In the genomic region with DNA sequence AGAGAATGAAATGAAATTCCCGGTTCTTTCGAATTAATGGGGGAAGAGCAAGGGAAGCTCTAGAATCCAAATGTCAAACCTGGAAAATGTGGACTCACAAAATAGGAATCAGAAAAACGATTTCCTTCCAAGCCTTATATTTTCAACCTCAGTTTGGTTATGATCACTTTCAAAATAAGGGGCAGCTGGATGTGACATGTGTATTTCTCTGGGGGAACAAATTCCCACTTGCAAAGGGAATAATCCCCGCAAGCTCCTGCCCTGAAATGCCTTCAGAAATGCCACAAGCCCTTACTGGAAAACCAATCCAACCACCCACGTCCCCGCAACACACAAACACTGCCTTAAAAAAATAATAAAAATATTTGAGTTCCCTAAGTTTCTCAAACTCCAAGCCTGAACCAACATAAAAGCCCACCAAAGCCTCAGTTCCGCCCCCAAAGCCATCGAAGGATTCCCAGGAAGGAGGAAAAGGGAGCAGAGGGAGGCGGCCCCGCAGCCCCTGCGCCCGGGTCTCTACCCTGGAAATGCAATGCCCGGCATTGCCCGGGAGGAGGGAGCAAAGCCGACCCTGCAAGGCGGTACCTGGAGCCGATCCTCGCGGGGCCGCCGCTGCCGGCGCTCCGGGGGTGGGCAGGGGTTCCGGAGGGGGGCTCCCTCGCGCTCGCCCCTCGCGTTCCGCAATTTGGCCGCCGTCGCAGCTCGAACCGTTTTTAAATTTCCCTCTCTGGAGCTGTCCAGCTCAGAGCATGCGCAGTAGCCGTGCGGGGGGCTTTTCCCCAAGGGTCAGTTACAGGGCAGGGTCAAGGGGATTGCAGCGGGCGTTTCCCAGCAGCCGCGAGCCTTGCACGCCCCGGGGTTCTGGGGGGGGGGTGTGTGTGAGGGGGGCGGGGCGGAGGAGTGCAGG, we compare ENCODE assay signal across 9 cellular contexts. TPM values are rescaled to one million over a fixed set of nuclear protein-coding genes. Genes with fewer than 3 reads are reported as not detected.
DNase-seq lines count a peak whose midpoint lies in the region; ATAC-seq, FAIRE-seq and TF ChIP-seq lines count a peak whose summit lies in the region.
"Had no signal": no experiment of that assay in that cellular context is flagged by ENCODE, and none has a peak within 500 bp of the region (broad histone marks: within the 10 kb centered on the region; RNA-seq: fewer than 3 reads in every experiment).

A gene with protein sequence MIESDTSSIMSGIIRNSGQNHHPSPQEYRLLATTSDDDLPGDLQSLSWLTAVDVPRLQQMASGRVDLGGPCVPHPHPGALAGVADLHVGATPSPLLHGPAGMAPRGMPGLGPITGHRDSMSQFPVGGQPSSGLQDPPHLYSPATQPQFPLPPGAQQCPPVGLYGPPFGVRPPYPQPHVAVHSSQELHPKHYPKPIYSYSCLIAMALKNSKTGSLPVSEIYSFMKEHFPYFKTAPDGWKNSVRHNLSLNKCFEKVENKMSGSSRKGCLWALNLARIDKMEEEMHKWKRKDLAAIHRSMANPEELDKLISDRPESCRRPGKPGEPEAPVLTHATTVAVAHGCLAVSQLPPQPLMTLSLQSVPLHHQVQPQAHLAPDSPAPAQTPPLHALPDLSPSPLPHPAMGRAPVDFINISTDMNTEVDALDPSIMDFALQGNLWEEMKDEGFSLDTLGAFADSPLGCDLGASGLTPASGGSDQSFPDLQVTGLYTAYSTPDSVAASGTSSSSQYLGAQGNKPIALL (minus strand): TSS at position 751 of the 907 bp plus-strand sequence. CDS start 963 bp downstream, outside the sequence.

- H3K27me3 ChIP-seq in endothelial cell of umbilical vein (ENCODE audit: control insufficient read depth in 2 of 2, insufficient read depth in 2 of 2, low read length in 2 of 2) (peaks cover 52 to 69% of the 10 kb centered on the region in 2 experiments), psoas muscle (ENCODE audit: insufficient read depth in 3 of 3, low read length in 2 of 3) (peaks cover 0 to 55% (median 14%) of the 10 kb centered on the region in 3 donors)

- DNase-seq in GM10266 (ENCODE audit: extremely low spot score) (peak; percentile 37), NCI-H2196 treated with DMSO at 0.1 percent for 48 hours (lab: John Stamatoyannopoulos, UW; ENCODE audit: unreplicated experiment) (peak; percentile 11), endothelial cell of umbilical vein (ENCODE audit: low read depth, low spot score) (no peak), psoas muscle (no peak), erythroblast (lab: John Stamatoyannopoulos, UW) (no peak), inferior parietal cortex (ENCODE audit: extremely low spot score) (no peak), NCI-H2107 (lab: John Stamatoyannopoulos, UW) (no peak)

- peak in 2 of 4 donors; percentile 14 to 21 for ATAC-seq in psoas muscle
- ATAC-seq in HG03159 (IDR thresholded peaks at IDR 0.05; ENCODE audit: unreplicated experiment): no peak

- no TSS peak for BruUV-seq in endothelial cell of umbilical vein (replicated peaks; lab: Mats Ljungman, UMichigan)

- H3K4me3 ChIP-seq in endothelial cell of umbilical vein (replicated peaks in 1 of 3; ENCODE audit: insufficient read depth in 1 of 3, low read depth in 1 of 3, low read length in 3 of 3) (peak within 1 kb of the TSS in 1 of 3 experiments; percentile 12), psoas muscle (peak within 1 kb of the TSS; percentile 62)

- no peak for TF ChIP-seq POLR2A in endothelial cell of umbilical vein (IDR thresholded peaks at IDR 0.05; ENCODE audit: low read depth, low read length)
- no peak for TF ChIP-seq POLR2A in erythroblast (IDR thresholded peaks at IDR 0.05; ENCODE audit: low read length)

- H3K9me3 ChIP-seq in endothelial cell of umbilical vein (replicated peaks; ENCODE audit: control insufficient read depth, insufficient read depth, low read length): no peaks in the 10 kb centered on the region
- H3K9me3 ChIP-seq in psoas muscle: no peaks in the 10 kb centered on the region

- no peaks in the 10 kb centered on the region for H3K36me3 ChIP-seq in endothelial cell of umbilical vein (ENCODE audit: control insufficient read depth in 2 of 2, extremely low read depth in 1 of 2, insufficient read depth in 2 of 2, low read length in 2 of 2)
- H3K36me3 ChIP-seq in psoas muscle (ENCODE audit: insufficient read depth in 1 of 2, low read depth in 1 of 2): no peaks in the 10 kb centered on the region

- intact Hi-C loops in endothelial cell of umbilical vein (cut with micrococcal nuclease): no loop called here
- intact Hi-C loops in psoas muscle (cut with DNase I): no loop called here

- H3K4me1 ChIP-seq in endothelial cell of umbilical vein (ENCODE audit: control insufficient read depth, extremely low read depth, insufficient read depth, low read length) (peaks cover 2% of the 10 kb centered on the region), psoas muscle (peaks cover 13% of the 10 kb centered on the region)

- FAIRE-seq in endothelial cell of umbilical vein (lab: Jason Lieb, UNC): no peak
- FAIRE-seq: endometrium had no signal

- no peak for TF ChIP-seq CTCF in GM10266 (IDR thresholded peaks at IDR 0.05; ENCODE audit: control insufficient read depth, insufficient read depth, low read depth, missing control alignments)
- TF ChIP-seq CTCF in endothelial cell of umbilical vein (IDR thresholded peaks at IDR 0.05; ENCODE audit: extremely low read depth in 1 of 2, insufficient read depth in 1 of 2, low read depth in 1 of 2, low read length in 2 of 2): no peak
- TF ChIP-seq CTCF in psoas muscle (IDR thresholded peaks at IDR 0.05): no peak

- H3K27ac ChIP-seq in endothelial cell of umbilical vein (ENCODE audit: insufficient read depth, low read depth, low read length) (no peak within 1 kb of the TSS), psoas muscle (no peak within 1 kb of the TSS)

- CTCF ChIA-PET in endothelial cell of umbilical vein (lab: Charles Lee): interaction anchor here (1.5 kb wide), 1 partner anchor 85 kb away, joined by 4 read pairs; no protein-coding TSS in a partner anchor

- no peaks in the 10 kb centered on the region for H3K9me1 ChIP-seq in endothelial cell of umbilical vein (replicated peaks; ENCODE audit: control insufficient read depth, extremely low read depth, insufficient read depth, low read length)

- H2AFZ ChIP-seq in endothelial cell of umbilical vein (ENCODE audit: low read depth, low read length): peak within 1 kb of the TSS; percentile 37

- peak within 1 kb of the TSS; percentile 30 for H3K4me2 ChIP-seq in endothelial cell of umbilical vein (ENCODE audit: insufficient read depth, low read length)

- no peaks in the 10 kb centered on the region for H3K79me2 ChIP-seq in endothelial cell of umbilical vein (ENCODE audit: control insufficient read depth, insufficient read depth, low read length)

- WGBS in psoas muscle, 3 donors: 9 to 10% (median 10%) methylated on average over 40 to 47 of the region's 47 CpGs

- H3K9ac ChIP-seq in endothelial cell of umbilical vein (replicated peaks; ENCODE audit: extremely low read depth, insufficient read depth, low read length): no peak within 1 kb of the TSS

- dilution Hi-C loops in endothelial cell of umbilical vein (cut with MboI; ENCODE audit: extremely low pct_ligation_motif_present, low sequenced_read_pairs): no loop called here

- POLR2A ChIA-PET in endothelial cell of umbilical vein (lab: Charles Lee): no interaction called here

- no peaks in the 10 kb centered on the region for H4K20me1 ChIP-seq in endothelial cell of umbilical vein (replicated peaks; ENCODE audit: control insufficient read depth, extremely low read depth, insufficient read depth, low read length)

TF ChIP-seq in endothelial cell of umbilical vein, 7 proteins besides CTCF, POLR2A, EP300 and RAD21:
- no peak for TF ChIP-seq JUN (IDR thresholded peaks at IDR 0.05; ENCODE audit: borderline replicate concordance, insufficient read depth, insufficient read length, low read depth)
- TF ChIP-seq, protein P1, sequence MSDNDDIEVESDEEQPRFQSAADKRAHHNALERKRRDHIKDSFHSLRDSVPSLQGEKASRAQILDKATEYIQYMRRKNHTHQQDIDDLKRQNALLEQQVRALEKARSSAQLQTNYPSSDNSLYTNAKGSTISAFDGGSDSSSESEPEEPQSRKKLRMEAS (IDR thresholded peaks at IDR 0.05; ENCODE audit: insufficient read depth, insufficient read length): no peak
- TF ChIP-seq EZH2 (IDR thresholded peaks at IDR 0.05; ENCODE audit: borderline replicate concordance, low read depth, low read length, severe bottlenecking): no peak
- no peak for TF ChIP-seq GATA2 (IDR thresholded peaks at IDR 0.05; ENCODE audit: insufficient read depth, insufficient read length, low read depth, low read length)

RNA-seq across cellular contexts. Expression of the gene that starts here (rescaled TPM):
- total RNA-seq in endothelial cell of umbilical vein (not detected in 2 replicates), psoas muscle (not detected)
- polyA plus RNA-seq in endothelial cell of umbilical vein (not detected in 2 replicates), psoas muscle (under 1 TPM in 2 of 3 donors, not detected in 1; 0.01 to 0.03 TPM)
- polyA plus RNA-seq in endothelial cell of umbilical vein (2011; cell fraction: cytosol; rRNA removed): not detected in 2 replicates
- polyA plus RNA-seq in endothelial cell of umbilical vein (2011; cell fraction: nucleus; rRNA removed): not detected in 2 replicates
- not detected in 2 replicates for polyA plus RNA-seq in endothelial cell of umbilical vein (2012)
- not detected in 2 replicates for polyA minus RNA-seq in endothelial cell of umbilical vein
- not detected for polyA minus RNA-seq in endothelial cell of umbilical vein (2011; cell fraction: cytosol; rRNA and poly(A)+ RNA removed)
- not detected in 2 replicates for polyA minus RNA-seq in endothelial cell of umbilical vein (2011; cell fraction: nucleus; rRNA and poly(A)+ RNA removed)

Comparison
In these comparisons a context has a peak if more than half of its experiments do, and no peak if none do; other contexts are left out.
1. DNase-seq: peak in GM10266 (single experiment) and NCI-H2196 treated with DMSO at 0.1 percent for 48 hours (single experiment); none in endothelial cell of umbilical vein (single experiment), psoas muscle (0 of 2), erythroblast (0 of 2), inferior parietal cortex (single experiment) and NCI-H2107 (single experiment).